8 cellular contexts compared by ENCODE assay signal in the genomic region with DNA sequence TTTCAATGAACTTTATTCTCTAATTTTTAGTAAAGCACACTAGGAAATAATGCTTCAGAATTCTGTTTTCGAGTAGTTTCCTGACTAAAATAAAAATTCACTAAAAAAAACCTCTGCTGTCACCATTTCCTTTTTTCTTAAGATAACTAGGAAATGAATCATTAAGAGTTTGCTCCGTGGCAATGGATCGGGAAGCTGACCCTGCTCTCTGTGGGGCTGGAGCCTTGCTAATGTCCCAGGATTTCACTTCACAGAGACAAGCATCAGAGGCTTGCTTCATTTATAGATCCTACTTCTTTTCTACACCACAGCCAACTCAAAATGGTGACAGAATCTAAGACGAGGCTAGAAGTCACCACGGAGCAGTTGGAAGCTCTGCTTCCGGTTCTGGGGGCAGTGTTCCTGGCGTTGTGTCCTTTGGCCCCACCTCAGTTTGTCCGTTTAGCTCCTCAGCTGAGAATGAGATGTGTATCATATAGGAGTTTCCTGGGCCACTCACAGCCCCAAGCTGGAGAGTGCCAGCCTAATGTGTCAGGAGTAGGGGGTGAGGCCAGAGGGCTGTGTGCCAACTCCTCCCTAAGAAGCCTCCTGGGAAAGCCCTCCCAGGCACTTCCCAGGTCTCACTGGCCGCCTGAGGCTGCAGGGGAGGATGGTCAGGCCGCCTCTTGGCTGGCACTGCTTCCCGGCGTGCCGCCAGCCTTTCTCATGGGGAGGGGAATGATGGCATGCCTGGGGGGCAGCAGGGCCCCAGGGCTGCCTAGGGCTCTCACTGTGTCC. TPM values are rescaled to one million over a fixed set of nuclear protein-coding genes. Genes with fewer than 3 reads are reported as not detected.
DNase-seq lines count a peak whose midpoint lies in the region; ATAC-seq and TF ChIP-seq lines count a peak whose summit lies in the region.

No MANE protein-coding gene starts in this region.

- TF ChIP-seq EP300 in suprapubic skin (IDR thresholded peaks at IDR 0.05), result no peak

- H3K27ac ChIP-seq in adrenal gland (peak overlapping the region in 4 of 5 donors; percentile 43 to 80 (median 61)), suprapubic skin (peak overlapping the region; percentile 6)
- H3K27ac ChIP-seq in effector memory CD4-positive, alpha-beta T cell (ENCODE audit: insufficient read depth, low read length, poor library complexity, severe bottlenecking), result no peak overlapping the region

- no peaks in the 10 kb centered on the region for H3K9me3 ChIP-seq in adrenal gland (replicated peaks in 1 of 3)
- no peaks in the 10 kb centered on the region for H3K9me3 ChIP-seq in suprapubic skin
- no peaks in the 10 kb centered on the region for H3K9me3 ChIP-seq in effector memory CD4-positive, alpha-beta T cell (ENCODE audit: control insufficient read depth, low read length)

- peaks cover 18 to 55% of the 10 kb centered on the region in 2 donors for H3K4me1 ChIP-seq in adrenal gland (replicated peaks in 1 of 2)
- H3K4me1 ChIP-seq in suprapubic skin, result peaks cover 61% of the 10 kb centered on the region
- peaks cover 23% of the 10 kb centered on the region for H3K4me1 ChIP-seq in effector memory CD4-positive, alpha-beta T cell (ENCODE audit: control insufficient read depth, insufficient read depth, low read length, poor library complexity, severe bottlenecking)

- no peak for ATAC-seq in GM19463 (IDR thresholded peaks at IDR 0.05; ENCODE audit: unreplicated experiment)

- TF ChIP-seq POLR2A in adrenal gland (IDR thresholded peaks at IDR 0.05), result no peak
- TF ChIP-seq POLR2A in suprapubic skin (IDR thresholded peaks at IDR 0.05), result no peak

- TF ChIP-seq CTCF in adrenal gland (IDR thresholded peaks at IDR 0.05) (no peak), suprapubic skin (IDR thresholded peaks at IDR 0.05) (no peak)

- H3K27me3 ChIP-seq in adrenal gland (no peaks in the 10 kb centered on the region), suprapubic skin (no peaks in the 10 kb centered on the region)
- H3K27me3 ChIP-seq in effector memory CD4-positive, alpha-beta T cell (replicated peaks; ENCODE audit: control insufficient read depth, insufficient read depth, low read length, poor library complexity, severe bottlenecking), result no peaks in the 10 kb centered on the region

- H3K36me3 ChIP-seq in adrenal gland (replicated peaks in 1 of 2), result peaks cover 0 to 6% of the 10 kb centered on the region in 2 donors
- peaks cover 3% of the 10 kb centered on the region for H3K36me3 ChIP-seq in suprapubic skin
- H3K36me3 ChIP-seq in effector memory CD4-positive, alpha-beta T cell (ENCODE audit: control insufficient read depth, insufficient read depth, low read length), result peaks cover 7% of the 10 kb centered on the region

- WGBS in adrenal gland, 4 donors, result 31 to 46% (median 42%) methylated on average over 10 to 13 of the region's 13 CpGs
- WGBS in suprapubic skin, result 35% methylated on average over 13 of the region's 13 CpGs

- intact Hi-C loops in adrenal gland (cut with DNase I), result no loop called here

- H3K4me3 ChIP-seq in adrenal gland (no peak overlapping the region), suprapubic skin (peak overlapping the region; percentile 1)
- H3K4me3 ChIP-seq in effector memory CD4-positive, alpha-beta T cell (ENCODE audit: insufficient read depth, low read depth, low read length, poor library complexity, severe bottlenecking), result no peak overlapping the region

- DNase-seq in NCI-H2107 (lab: John Stamatoyannopoulos, UW) (peak; percentile 37), NCI-H2107 treated with DMSO at 0.1 percent for 48 hours (lab: John Stamatoyannopoulos, UW; ENCODE audit: unreplicated experiment) (no peak), adrenal gland (peak in 5 of 7 donors; percentile 34 to 49 (median 37)), iPS-NIHi11 (ENCODE audit: low spot score) (peak; percentile 20), suprapubic skin (ENCODE audit: low spot score in 2 of 2) (no peak), SKM-1 treated with dmso at 0.1 percent for 144 hours (lab: John Stamatoyannopoulos, UW; ENCODE audit: unreplicated experiment) (no peak)
- DNase-seq in effector memory CD4-positive, alpha-beta T cell, result no peak

RNA-seq across cellular contexts. Expression of gene TENT4A, which starts 19.6 kb away (rescaled TPM):
- 10 to 100 TPM in 7 of 8 donors, 1 to 10 TPM in 1; 9.5 to 24.4 (median 15.5) TPM for total RNA-seq in adrenal gland
- polyA plus RNA-seq in adrenal gland, result 10 to 100 TPM in 2 of 3 donors, 1 to 10 TPM in 1; 9.9 to 16.8 (median 15.4) TPM
- total RNA-seq in suprapubic skin, result 10 to 100 TPM; 36.4 to 67.3 (median 42.4) TPM

Comparison
In these comparisons a context has a peak if more than half of its experiments do, and no peak if none do; other contexts are left out.
1. DNase-seq: peak in NCI-H2107 (single experiment), adrenal gland (5 of 7) and iPS-NIHi11 (single experiment); none in NCI-H2107 treated with DMSO at 0.1 percent for 48 hours (single experiment), suprapubic skin (0 of 2), effector memory CD4-positive, alpha-beta T cell (0 of 3) and SKM-1 treated with dmso at 0.1 percent for 144 hours (single experiment).